ENCODE assay signal across 40 cellular contexts in the genomic region with DNA sequence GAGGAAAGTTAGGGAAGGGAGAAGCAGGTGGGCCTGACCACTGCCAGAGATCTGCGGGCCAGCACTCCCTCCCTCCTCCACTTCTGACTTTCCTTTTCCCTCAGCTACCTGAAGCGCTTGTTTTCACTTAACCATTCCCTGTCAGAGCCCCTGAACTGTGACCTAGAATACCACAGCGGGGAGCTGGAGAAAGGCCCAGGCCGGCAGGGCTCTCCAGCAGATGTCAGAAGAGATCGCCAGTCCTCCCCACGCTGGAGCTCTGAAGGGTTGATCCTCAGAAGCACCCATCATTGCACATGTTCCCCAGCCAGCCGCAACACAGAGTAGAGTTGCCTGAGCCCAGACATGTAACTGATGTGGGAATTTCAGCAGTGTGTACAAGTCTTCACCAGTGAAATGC. TPM values are rescaled to one million over a fixed set of nuclear protein-coding genes. Genes with fewer than 3 reads are reported as not detected.
"Had no signal": no experiment of that assay in that cellular context is flagged by ENCODE, and none has a peak within 500 bp of the region (broad histone marks: within the 10 kb centered on the region; RNA-seq: fewer than 3 reads in every experiment).

No MANE protein-coding gene starts in this region.

- H3K4me1 ChIP-seq: adrenal gland, colonic mucosa, gastroesophageal sphincter, left ventricle myocardium inferior, upper lobe of left lung had no signal

- H3K27ac Mint-ChIP-seq: activated CD4-positive, alpha-beta T cell treated with anti-CD3 and anti-CD28 coated beads for 36 hours; activated naive CD4-positive, alpha-beta T cell treated with anti-CD3 and anti-CD28 coated beads for 36 hours; activated naive CD8-positive, alpha-beta T cell treated with anti-CD3 and anti-CD28 coated beads for 36 hours; activated T-helper 1 cell treated with anti-CD3 and anti-CD28 coated beads, Interleukin-12 subunit alpha, Interleukin-12 subunit beta, Interleukin-2, Interleukin-4 antibody, amounts not matched to agents 30 ng/mL and 10 ng/mL and 1 ng/mL, durations not matched to agents 14 hours and 24 hours and 36 hours; brain; natural killer cell treated with Interleukin-12 subunit alpha and Interleukin-12 subunit beta and Interleukin-15 and Interleukin-18, amount 100 ng/mL, for 72 hours; progenitor cell of endocrine pancreas; stimulated activated memory B cell treated with anti-CD40 and anti-IgM and Interleukin-4, amounts not matched to agents 10 μg/mL and 1 μg/mL and 100 μg/mL, for 72 hours; stimulated activated naive CD8-positive, alpha-beta T cell treated with anti-CD3 and anti-CD28 coated beads, Interleukin-15, amount 100 ng/mL, for 72 hours; T-helper 2 cell treated with Interferon-gamma antibody and Interleukin-4, amounts not matched to agents 5 μg/mL and 100 μg/mL, for 36 hours had no signal

- H3K27me3 ChIP-seq: adrenal gland, cardiac muscle cell, colonic mucosa, upper lobe of left lung had no signal

- H3K36me3 ChIP-seq: adrenal gland, cardiac muscle cell, colonic mucosa, gastroesophageal sphincter, left ventricle myocardium inferior, neutrophil, upper lobe of left lung had no signal

- H3K36me3 Mint-ChIP-seq: activated naive CD8-positive, alpha-beta T cell treated with anti-CD3 and anti-CD28 coated beads for 36 hours; brain; natural killer cell treated with Interleukin-12 subunit alpha and Interleukin-12 subunit beta and Interleukin-15 and Interleukin-18, amount 100 ng/mL, for 72 hours; stimulated activated memory B cell treated with anti-CD40 and anti-IgM and Interleukin-4, amounts not matched to agents 10 μg/mL and 1 μg/mL and 100 μg/mL, for 72 hours had no signal

- H3K27me3 Mint-ChIP-seq: progenitor cell of endocrine pancreas had no signal

- H3K4me3 ChIP-seq: adrenal gland, cardiac muscle cell, colonic mucosa, gastroesophageal sphincter, left ventricle myocardium inferior, lung, mucosa of descending colon, skin epidermis, upper lobe of left lung had no signal

- H3K4me3 Mint-ChIP-seq: activated CD4-positive, alpha-beta T cell treated with anti-CD3 and anti-CD28 coated beads for 36 hours; activated naive CD4-positive, alpha-beta T cell treated with anti-CD3 and anti-CD28 coated beads for 36 hours; activated naive CD8-positive, alpha-beta T cell treated with anti-CD3 and anti-CD28 coated beads for 36 hours; activated T-helper 1 cell treated with anti-CD3 and anti-CD28 coated beads, Interleukin-12 subunit alpha, Interleukin-12 subunit beta, Interleukin-2, Interleukin-4 antibody, amounts not matched to agents 30 ng/mL and 10 ng/mL and 1 ng/mL, durations not matched to agents 14 hours and 24 hours and 36 hours; brain; natural killer cell treated with Interleukin-12 subunit alpha and Interleukin-12 subunit beta and Interleukin-15 and Interleukin-18, amount 100 ng/mL, for 72 hours; stimulated activated memory B cell treated with anti-CD40 and anti-IgM and Interleukin-4, amounts not matched to agents 10 μg/mL and 1 μg/mL and 100 μg/mL, for 72 hours; stimulated activated naive CD8-positive, alpha-beta T cell treated with anti-CD3 and anti-CD28 coated beads, Interleukin-15, amount 100 ng/mL, for 72 hours; T-helper 2 cell treated with Interferon-gamma antibody and Interleukin-4, amounts not matched to agents 5 μg/mL and 100 μg/mL, for 36 hours had no signal

- H3K27ac ChIP-seq: adrenal gland, cardiac muscle cell, colonic mucosa, gastroesophageal sphincter, left ventricle myocardium inferior, neutrophil, skin epidermis, upper lobe of left lung had no signal

- DNase-seq: activated CD4-positive, alpha-beta T cell treated with anti-CD3 and anti-CD28 coated beads for 36 hours; activated CD4-positive, CD25-positive, alpha-beta regulatory T cell; activated effector memory CD4-positive, alpha-beta T cell treated with anti-CD3 and anti-CD28 coated beads, Interleukin-2, amount 50 U/mL, for 16 hours; activated naive CD4-positive, alpha-beta T cell treated with anti-CD3 and anti-CD28 coated beads for 36 hours; activated naive CD8-positive, alpha-beta T cell treated with anti-CD3 and anti-CD28 coated beads for 36 hours; activated T-cell treated with anti-CD3 and anti-CD28 coated beads, Interleukin-2, amount 50 U/mL, for 1 hour; adrenal gland; aorta; cerebellar nuclear complex; colonic mucosa; effector CD8-positive, alpha-beta T cell; erythroblast; head of caudate nucleus; hippocampal formation; left ventricle myocardium inferior; mucosa of descending colon; stimulated activated CD4-positive, alpha-beta T cell treated with anti-CD3 and anti-CD28 coated beads, Interleukin-4, amount 100 ng/mL, for 24 hours; stimulated activated naive CD8-positive, alpha-beta T cell treated with anti-CD3 and anti-CD28 coated beads, Interleukin-15, amount 100 ng/mL, for 72 hours; substantia nigra; T-helper 1 cell; upper lobe of left lung had no signal

- H3K9me3 ChIP-seq: adrenal gland, colonic mucosa, gastroesophageal sphincter, left ventricle myocardium inferior, mucosa of descending colon, neutrophil, upper lobe of left lung had no signal

- H3K4me1 Mint-ChIP-seq: activated CD4-positive, alpha-beta T cell treated with anti-CD3 and anti-CD28 coated beads for 36 hours; activated naive CD8-positive, alpha-beta T cell treated with anti-CD3 and anti-CD28 coated beads for 36 hours; stimulated activated memory B cell treated with anti-CD40 and anti-IgM and Interleukin-4, amounts not matched to agents 10 μg/mL and 1 μg/mL and 100 μg/mL, for 72 hours; stimulated activated naive CD8-positive, alpha-beta T cell treated with anti-CD3 and anti-CD28 coated beads, Interleukin-15, amount 100 ng/mL, for 72 hours had no signal

- H3K9me3 Mint-ChIP-seq: activated naive CD4-positive, alpha-beta T cell treated with anti-CD3 and anti-CD28 coated beads for 36 hours; activated naive CD8-positive, alpha-beta T cell treated with anti-CD3 and anti-CD28 coated beads for 36 hours; activated T-helper 1 cell treated with anti-CD3 and anti-CD28 coated beads, Interleukin-12 subunit alpha, Interleukin-12 subunit beta, Interleukin-2, Interleukin-4 antibody, amounts not matched to agents 30 ng/mL and 10 ng/mL and 1 ng/mL, durations not matched to agents 14 hours and 24 hours and 36 hours; natural killer cell treated with Interleukin-12 subunit alpha and Interleukin-12 subunit beta and Interleukin-15 and Interleukin-18, amount 100 ng/mL, for 72 hours; stimulated activated memory B cell treated with anti-CD40 and anti-IgM and Interleukin-4, amounts not matched to agents 10 μg/mL and 1 μg/mL and 100 μg/mL, for 72 hours; stimulated activated naive CD8-positive, alpha-beta T cell treated with anti-CD3 and anti-CD28 coated beads, Interleukin-15, amount 100 ng/mL, for 72 hours; T-helper 2 cell treated with Interferon-gamma antibody and Interleukin-4, amounts not matched to agents 5 μg/mL and 100 μg/mL, for 36 hours had no signal

- ATAC-seq: activated CD4-positive, alpha-beta T cell treated with anti-CD3 and anti-CD28 coated beads for 36 hours; gastroesophageal sphincter; mucosa of descending colon; natural killer cell treated with Interleukin-12 subunit alpha and Interleukin-12 subunit beta and Interleukin-15 and Interleukin-18, amount 100 ng/mL, for 72 hours; sciatic nerve; stimulated activated memory B cell treated with anti-CD40 and anti-IgM and Interleukin-4, amounts not matched to agents 10 μg/mL and 1 μg/mL and 100 μg/mL, for 72 hours; stimulated activated naive CD8-positive, alpha-beta T cell treated with anti-CD3 and anti-CD28 coated beads, Interleukin-15, amount 100 ng/mL, for 72 hours had no signal

RNA-seq across cellular contexts. Expression of gene GAD2, which starts 44.4 kb away (rescaled TPM):
- total RNA-seq: activated CD4-positive, alpha-beta T cell treated with anti-CD3 and anti-CD28 coated beads for 36 hours; activated naive CD4-positive, alpha-beta T cell treated with anti-CD3 and anti-CD28 coated beads for 36 hours; activated naive CD8-positive, alpha-beta T cell treated with anti-CD3 and anti-CD28 coated beads for 36 hours; activated T-helper 1 cell treated with anti-CD3 and anti-CD28 coated beads, Interleukin-12 subunit alpha, Interleukin-12 subunit beta, Interleukin-2, Interleukin-4 antibody, amounts not matched to agents 30 ng/mL and 10 ng/mL and 1 ng/mL, durations not matched to agents 14 hours and 24 hours and 36 hours; adrenal gland; aorta; cardiac muscle cell; colonic mucosa; dermis microvascular lymphatic vessel endothelial cell; fibroblast of lung; fibroblast of villous mesenchyme; gastroesophageal sphincter; left ventricle myocardium inferior; lung; mesenteric fat pad; mucosa of descending colon; myocyte; natural killer cell treated with Interleukin-12 subunit alpha and Interleukin-12 subunit beta and Interleukin-15 and Interleukin-18, amount 100 ng/mL, for 72 hours; osteocyte; renal cortical epithelial cell; sciatic nerve; upper lobe of left lung had no signal
- polyA plus RNA-seq: adrenal gland, aorta, cardiac muscle cell, fibroblast of lung, lung had no signal
